Comparison of ENCODE assay signal across 8 cellular contexts in the genomic region with DNA sequence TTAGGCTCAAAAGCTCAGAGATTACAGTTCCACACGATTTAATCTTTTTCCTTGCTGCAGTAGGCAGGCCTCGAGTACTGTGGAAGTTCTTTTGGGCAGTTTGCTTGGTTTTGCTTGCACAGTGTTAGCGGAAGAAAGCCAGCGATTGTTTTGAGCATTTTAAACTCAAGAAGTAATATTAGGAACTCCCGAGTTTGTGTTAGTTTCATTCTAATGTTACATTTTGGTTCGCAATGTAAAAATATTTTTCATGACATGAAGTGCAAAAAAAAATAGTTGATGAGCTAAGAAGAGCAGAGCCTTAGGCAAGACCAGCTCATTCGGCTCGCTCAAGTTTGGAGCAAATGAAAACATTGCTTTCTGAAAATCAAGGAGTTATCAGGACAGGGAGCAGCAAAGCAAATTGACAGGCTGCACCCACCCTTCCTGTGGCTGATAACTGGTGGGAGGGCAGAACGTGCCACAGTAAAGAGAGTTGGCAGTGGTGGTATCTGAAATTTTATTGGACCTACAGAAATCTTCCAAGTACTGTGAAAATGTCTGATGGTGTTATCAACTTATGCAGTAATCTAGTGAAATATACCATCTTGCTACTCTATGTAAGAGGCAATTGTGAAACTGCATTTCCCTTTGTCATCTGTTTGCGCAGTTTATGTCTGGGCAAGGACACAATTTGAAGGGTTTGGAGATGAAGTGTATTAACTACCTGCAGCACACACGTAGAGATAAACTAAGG. TPM values are rescaled to one million over a fixed set of nuclear protein-coding genes. Genes with fewer than 3 reads are reported as not detected.
DNase-seq lines count a peak whose midpoint lies in the region; ATAC-seq, FAIRE-seq and TF ChIP-seq lines count a peak whose summit lies in the region.

No MANE protein-coding gene starts in this region.

- DNase-seq in AG08396 (ENCODE audit: low spot score) (peak; percentile 10), astrocyte of the cerebellum (ENCODE audit: low read depth) (no peak), lung microvascular endothelial cell (ENCODE audit: low read depth in 2 of 2) (peak; percentile 6 to 23), upper lobe of left lung (no peak), urothelium cell line (ENCODE audit: low spot score) (no peak), SW 1271 (lab: John Stamatoyannopoulos, UW) (no peak)

- H3K4me3 ChIP-seq in HUES6 (ENCODE audit: low read depth, low read length), result peak overlapping the region; percentile 72
- H3K4me3 ChIP-seq in astrocyte of the cerebellum (ENCODE audit: low read depth, low read length), result peak overlapping the region; percentile 83
- H3K4me3 ChIP-seq in upper lobe of left lung, result peak overlapping the region; percentile 33 to 93 (median 86)

- H3K27ac ChIP-seq in HUES6 (ENCODE audit: low read depth, low read length) (no peak overlapping the region), upper lobe of left lung (peak overlapping the region; percentile 90 to 96 (median 92))

- in situ Hi-C loops in astrocyte of the cerebellum (cut with HindIII; ENCODE audit: low sequenced_read_pairs), result no loop called here

- WGBS in upper lobe of left lung, 2 donors, result 14 to 21% methylated on average over 11 of the region's 11 CpGs

- H3K27me3 ChIP-seq in HUES6 (ENCODE audit: control insufficient read depth, insufficient read depth, low read length), result peaks cover 46% of the 10 kb centered on the region
- no peaks in the 10 kb centered on the region for H3K27me3 ChIP-seq in upper lobe of left lung

- TF ChIP-seq CTCF in astrocyte of the cerebellum (IDR thresholded peaks at IDR 0.05; ENCODE audit: low read depth, low read length, missing control alignments), result no peak
- TF ChIP-seq CTCF in upper lobe of left lung (IDR thresholded peaks at IDR 0.05), result no peak

- no peaks in the 10 kb centered on the region for H3K9me3 ChIP-seq in HUES6 (ENCODE audit: control insufficient read depth, insufficient read depth, low read depth, low read length)
- H3K9me3 ChIP-seq in upper lobe of left lung, result no peaks in the 10 kb centered on the region

- no peaks in the 10 kb centered on the region for H3K36me3 ChIP-seq in HUES6 (ENCODE audit: control insufficient read depth, insufficient read depth, low read length)
- no peaks in the 10 kb centered on the region for H3K36me3 ChIP-seq in upper lobe of left lung

- no peak for FAIRE-seq in urothelium cell line (lab: Jason Lieb, UNC)

- ATAC-seq in upper lobe of left lung (ENCODE audit: low FRiP score in 2 of 2) (no peak), HG03354 (IDR thresholded peaks at IDR 0.05; ENCODE audit: poor library complexity, severe bottlenecking, unreplicated experiment) (no peak)

- TF ChIP-seq POLR2A in upper lobe of left lung (IDR thresholded peaks at IDR 0.05), result no peak

- H3K9ac ChIP-seq in HUES6 (ENCODE audit: low read length), result no peak overlapping the region

- peaks cover 35% of the 10 kb centered on the region for H3K4me1 ChIP-seq in HUES6 (ENCODE audit: control insufficient read depth, insufficient read depth, low read length)
- peaks cover 0 to 39% (median 23%) of the 10 kb centered on the region in 4 donors for H3K4me1 ChIP-seq in upper lobe of left lung

- no peak for TF ChIP-seq EP300 in upper lobe of left lung (IDR thresholded peaks at IDR 0.05)

RNA-seq across cellular contexts. Expression of a gene that starts 1.4 kb away (rescaled TPM):
- total RNA-seq in lung microvascular endothelial cell (9.2 and 9.9 TPM in 2 replicates), upper lobe of left lung (10 to 100 TPM in 4 of 6 donors, 1 to 10 TPM in 2; 6.5 to 15.8 (median 10.7) TPM)

Comparison
In these comparisons a context has a peak if more than half of its experiments do, and no peak if none do; other contexts are left out.
1. DNase-seq: peak in AG08396 (single experiment) and lung microvascular endothelial cell (2 of 2); none in astrocyte of the cerebellum (single experiment), upper lobe of left lung (0 of 2), urothelium cell line (single experiment) and SW 1271 (0 of 2).
2. Peak in every context shown above with its lines, with median percentiles within 50 percentile points of each other: H3K4me3 ChIP-seq.